ENCODE assay signal across 1 cellular context in genomic region chr14:23610090-23610814, GRCh38.
TF ChIP-seq lines count a peak whose summit lies in the region.

No MANE protein-coding gene starts in this region.

TF ChIP-seq in HepG2, 621 proteins besides CTCF, POLR2A, EP300 and RAD21 (continued from another document and continues in another):
- TF ChIP-seq ARID5B (CRISPR knock-in tag; IDR thresholded peaks at IDR 0.05) (peak; percentile 88), ZNF383 (CRISPR knock-in tag; IDR thresholded peaks at IDR 0.05; ENCODE audit: borderline replicate concordance) (no peak), HES4 (CRISPR knock-in tag; IDR thresholded peaks at IDR 0.05; ENCODE audit: borderline replicate concordance) (no peak), THRA (CRISPR knock-in tag; IDR thresholded peaks at IDR 0.05; ENCODE audit: borderline replicate concordance) (no peak), ARNTL (CRISPR knock-in tag; IDR thresholded peaks at IDR 0.05) (peak; percentile 32), ZBTB21 (CRISPR knock-in tag; IDR thresholded peaks at IDR 0.05) (no peak), UBTF (CRISPR knock-in tag; IDR thresholded peaks at IDR 0.05) (peak; percentile 76; the same call in 1 of the 2 replicates), TRIM22 (IDR thresholded peaks at IDR 0.05) (no peak), ZFY (CRISPR knock-in tag; IDR thresholded peaks at IDR 0.05) (peak; percentile 50; the same call in 1 of the 2 replicates), LCORL (IDR thresholded peaks at IDR 0.05) (no peak), LCORL (CRISPR knock-in tag; IDR thresholded peaks at IDR 0.05) (peak; percentile 85), ZEB1 (IDR thresholded peaks at IDR 0.05; ENCODE audit: insufficient replicate concordance, low read depth) (no peak), NR3C1 (CRISPR knock-in tag; IDR thresholded peaks at IDR 0.05) (no peak), RNF2 (conservative IDR thresholded peaks at IDR 0.05; ENCODE audit: low read depth) (no peak), ZNF407 (CRISPR knock-in tag; IDR thresholded peaks at IDR 0.05; ENCODE audit: not compliant biosample characterization) (no peak), PHB2 (IDR thresholded peaks at IDR 0.05; ENCODE audit: partially characterized antibody) (no peak), ZNF335 (CRISPR knock-in tag; IDR thresholded peaks at IDR 0.05) (no peak), CCDC6 (CRISPR knock-in tag; IDR thresholded peaks at IDR 0.05) (peak; percentile 62), ZSCAN31 (CRISPR knock-in tag; IDR thresholded peaks at IDR 0.05; ENCODE audit: low read depth) (no peak; the same call in 1 of the 2 replicates), HCFC1 (IDR thresholded peaks at IDR 0.05; ENCODE audit: low read depth, low read length) (no peak), ZNF121 (CRISPR knock-in tag; IDR thresholded peaks at IDR 0.05) (peak; percentile 34; the same call in 1 of the 2 replicates), ZNF367 (CRISPR knock-in tag; IDR thresholded peaks at IDR 0.05; ENCODE audit: borderline replicate concordance) (no peak), ZNF501 (CRISPR knock-in tag; IDR thresholded peaks at IDR 0.05) (no peak; the same call in 1 of the 2 replicates), ZSCAN25 (CRISPR knock-in tag; IDR thresholded peaks at IDR 0.05) (peak; percentile 61), HNF1B (CRISPR knock-in tag; IDR thresholded peaks at IDR 0.05) (peak; percentile 63), NCOA2 (CRISPR knock-in tag; IDR thresholded peaks at IDR 0.05) (peak; percentile 66; the same call in 1 of the 2 replicates), PAXIP1 (CRISPR knock-in tag; conservative IDR thresholded peaks at IDR 0.05) (peak; percentile 91), ZNF160 (CRISPR knock-in tag; IDR thresholded peaks at IDR 0.05) (0 out of 2 replicates have a peak, but pooled peaks have one; percentile 10), ZNF124 (CRISPR knock-in tag; IDR thresholded peaks at IDR 0.05) (0 out of 2 replicates have a peak, but pooled peaks have one; percentile 33), STAG1 (CRISPR knock-in tag; IDR thresholded peaks at IDR 0.05) (peak; percentile 23; the same call in 1 of the 2 replicates), SOX5 (CRISPR knock-in tag; IDR thresholded peaks at IDR 0.05; ENCODE audit: borderline replicate concordance) (peak; percentile 95), CSRNP2 (CRISPR knock-in tag; conservative IDR thresholded peaks at IDR 0.05; ENCODE audit: low read depth) (no peak), ZNF30 (CRISPR knock-in tag; IDR thresholded peaks at IDR 0.05) (peak; percentile 66)
